Comparison of ENCODE assay signal across 8 cellular contexts in genomic region chr19:39411832-39412099, GRCh38. TPM values are rescaled to one million over a fixed set of nuclear protein-coding genes. Genes with fewer than 3 reads are reported as not detected.
DNase-seq lines count a peak whose midpoint lies in the region; ATAC-seq, FAIRE-seq and TF ChIP-seq lines count a peak whose summit lies in the region.

No MANE protein-coding gene starts in this region.

- peak; percentile 93 to 95 for TF ChIP-seq CTCF in right atrium auricular region (IDR thresholded peaks at IDR 0.05)

- no peak for TF ChIP-seq POLR2A in GM12892 (IDR thresholded peaks at IDR 0.05; ENCODE audit: low read depth, low read length)

- H3K27ac ChIP-seq in right atrium auricular region = peak overlapping the region; percentile 99 to 100

- H3K9me3 ChIP-seq in right atrium auricular region = no peaks in the 10 kb centered on the region

- H3K4me1 ChIP-seq in right atrium auricular region = peaks cover 0 to 42% of the 10 kb centered on the region in 2 donors

- peaks cover 27% of the 10 kb centered on the region for H3K36me3 ChIP-seq in right atrium auricular region

- H3K27ac Mint-ChIP-seq in T-helper 1 cell treated with Interleukin-12 subunit alpha and Interleukin-12 subunit beta and Interleukin-4 antibody, amounts not matched to agents 30 μg/mL and 1 μg/mL, for 36 hours = peak overlapping the region; percentile 96

- H3K36me3 Mint-ChIP-seq in T-helper 1 cell treated with Interleukin-12 subunit alpha and Interleukin-12 subunit beta and Interleukin-4 antibody, amounts not matched to agents 30 μg/mL and 1 μg/mL, for 36 hours (ENCODE audit: low read depth) = peaks cover 24% of the 10 kb centered on the region

- H3K4me1 Mint-ChIP-seq in T-helper 1 cell treated with Interleukin-12 subunit alpha and Interleukin-12 subunit beta and Interleukin-4 antibody, amounts not matched to agents 30 μg/mL and 1 μg/mL, for 36 hours (ENCODE audit: low read depth) = peaks cover 36% of the 10 kb centered on the region

- no peaks in the 10 kb centered on the region for H3K27me3 Mint-ChIP-seq in T-helper 1 cell treated with Interleukin-12 subunit alpha and Interleukin-12 subunit beta and Interleukin-4 antibody, amounts not matched to agents 30 μg/mL and 1 μg/mL, for 36 hours (ENCODE audit: low read depth)

- peak overlapping the region in 1 of 2 donors; percentile 86 for H3K4me3 ChIP-seq in right atrium auricular region

- no peaks in the 10 kb centered on the region for H3K9me3 Mint-ChIP-seq in T-helper 1 cell treated with Interleukin-12 subunit alpha and Interleukin-12 subunit beta and Interleukin-4 antibody, amounts not matched to agents 30 μg/mL and 1 μg/mL, for 36 hours

- H3K27me3 ChIP-seq in right atrium auricular region = no peaks in the 10 kb centered on the region

- DNase-seq in GM12892 (ENCODE audit: insufficient read length) = no peak
- peak; percentile 95 for DNase-seq in NCI-H1694 (lab: John Stamatoyannopoulos, UW)
- DNase-seq in amygdala (lab: John Stamatoyannopoulos, UW) = peak in 53 of 56 donors; percentile 35 to 93 (median 77)
- DNase-seq in right atrium auricular region (ENCODE audit: low spot score) = peak; percentile 97
- peak; percentile 85 for DNase-seq in putamen (ENCODE audit: low spot score)
- no peak for DNase-seq in iPS-NIHi7 (ENCODE audit: extremely low spot score)

- H3K4me3 Mint-ChIP-seq in T-helper 1 cell treated with Interleukin-12 subunit alpha and Interleukin-12 subunit beta and Interleukin-4 antibody, amounts not matched to agents 30 μg/mL and 1 μg/mL, for 36 hours = peak overlapping the region; percentile 78

- ATAC-seq in HG02885 (IDR thresholded peaks at IDR 0.05; ENCODE audit: poor library complexity, unreplicated experiment) = peak; percentile 25

- FAIRE-seq in GM12892 (lab: Jason Lieb, UNC) = peak; percentile 91

RNA-seq across cellular contexts. Expression of gene PLEKHG2, which starts 0.7 kb away (rescaled TPM):
- polyA plus RNA-seq in GM12892 (2012; ENCODE audit: missing spikeins) = 14.7 TPM
- 10 to 100 TPM in 1 of 2 donors, 1 to 10 TPM in 1; 7.5 to 12.0 TPM for total RNA-seq in right atrium auricular region

RNA-seq across cellular contexts. Expression of gene ZFP36, which starts 5.1 kb away (rescaled TPM):
- polyA plus RNA-seq in GM12892 (2012; ENCODE audit: missing spikeins) = 29.0 TPM
- total RNA-seq in right atrium auricular region = 100 to 1,000 TPM; 107 to 202 TPM

RNA-seq across cellular contexts. Expression of gene MED29, which starts 20.6 kb away (rescaled TPM):
- 9.6 TPM for polyA plus RNA-seq in GM12892 (2012; ENCODE audit: missing spikeins)
- 10 to 100 TPM; 29.9 to 32.3 TPM for total RNA-seq in right atrium auricular region

RNA-seq across cellular contexts. Expression of gene PAF1, which starts 20.9 kb away (rescaled TPM):
- 24.4 TPM for polyA plus RNA-seq in GM12892 (2012; ENCODE audit: missing spikeins)
- total RNA-seq in right atrium auricular region = 10 to 100 TPM; 34.8 to 54.3 TPM

RNA-seq across cellular contexts. Expression of gene RPS16, which starts 24.0 kb away (rescaled TPM):
- polyA plus RNA-seq in GM12892 (2012; ENCODE audit: missing spikeins) = 4,399 TPM
- 1,000 to 10,000 TPM; 1,032 to 1,330 TPM for total RNA-seq in right atrium auricular region

Comparison
In these comparisons a context has a peak if more than half of its experiments do, and no peak if none do; other contexts are left out.
1. DNase-seq: peak in NCI-H1694 (single experiment), amygdala (53 of 56), right atrium auricular region (single experiment) and putamen (single experiment); none in GM12892 (single experiment) and iPS-NIHi7 (single experiment).